ENCODE assay signal across 22 cellular contexts in the genomic region with DNA sequence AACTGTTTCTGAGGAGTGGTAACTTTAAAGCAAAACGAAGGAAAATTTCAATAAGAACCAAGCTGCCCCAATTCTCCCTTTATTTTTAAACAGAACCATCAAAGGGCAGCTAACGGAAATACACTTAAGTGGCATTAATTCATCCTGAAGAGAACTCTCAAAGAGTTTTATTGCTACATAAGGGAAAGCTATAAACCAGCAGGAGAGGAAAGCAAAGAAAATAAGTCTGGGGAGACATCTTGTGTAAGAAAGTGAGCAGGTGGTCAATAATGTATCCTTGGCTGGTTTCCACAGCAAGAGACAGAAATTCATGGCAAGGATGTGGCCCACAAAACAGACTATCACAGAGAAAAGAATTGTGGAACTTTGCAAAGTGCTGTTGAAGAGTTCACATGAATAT. TPM values are rescaled to one million over a fixed set of nuclear protein-coding genes. Genes with fewer than 3 reads are reported as not detected.
DNase-seq lines count a peak whose midpoint lies in the region; ATAC-seq, FAIRE-seq and TF ChIP-seq lines count a peak whose summit lies in the region.
"Had no signal": no experiment of that assay in that cellular context is flagged by ENCODE, and none has a peak within 500 bp of the region (broad histone marks: within the 10 kb centered on the region; RNA-seq: fewer than 3 reads in every experiment).

No MANE protein-coding gene starts in this region.

- no peaks in the 10 kb centered on the region for H3K9me3 ChIP-seq in astrocyte (ENCODE audit: insufficient read depth, low read depth, low read length)
- H3K9me3 ChIP-seq: BLaER1 had no signal

- H3K9me3 Mint-ChIP-seq in astrocyte (ENCODE audit: unreplicated experiment): no peaks in the 10 kb centered on the region
- H3K9me3 Mint-ChIP-seq: CD4-positive, alpha-beta T cell; HFFc6 had no signal

- intact Hi-C loops in lower leg skin (cut with DNase I; ENCODE audit: low total_unique reads): no loop called here

- no peak overlapping the region for H3K4me3 Mint-ChIP-seq in astrocyte (ENCODE audit: unreplicated experiment)
- H3K4me3 Mint-ChIP-seq: CD4-positive, alpha-beta T cell; HFFc6 had no signal

- POLR2A ChIA-PET in HEK293T (lab: Yijun Ruan, JAX): interaction anchor here (1.3 kb wide), 1 partner anchor 16 kb away, joined by 3 read pairs; no protein-coding TSS in a partner anchor

- H3K4me3 ChIP-seq in astrocyte (ENCODE audit: insufficient read depth, low read depth, low read length) (no peak overlapping the region), lower leg skin (ENCODE audit: low read depth, poor library complexity, severe bottlenecking) (no peak overlapping the region)
- H3K4me3 ChIP-seq: BLaER1, PC-9 had no signal

- H3K36me3 ChIP-seq in astrocyte (ENCODE audit: insufficient read depth, low read length): peaks cover 3% of the 10 kb centered on the region
- H3K36me3 ChIP-seq: BLaER1 had no signal

- ATAC-seq in GM18858 (IDR thresholded peaks at IDR 0.05; ENCODE audit: unreplicated experiment): no peak

- no peak overlapping the region for H3K9ac ChIP-seq in astrocyte (ENCODE audit: low read length)
- H3K9ac ChIP-seq: BLaER1 had no signal

- DNase-seq in HEK293T (ENCODE audit: extremely low spot score) (peak; percentile 25), astrocyte (ENCODE audit: low read depth) (no peak), left kidney (ENCODE audit: low read depth, low spot score) (peak; percentile 7), smooth muscle cell of the brain vasculature (ENCODE audit: low read depth, low spot score) (peak; percentile 20), lower leg skin (ENCODE audit: low spot score in 2 of 2) (no peak), Kasumi-1 (lab: John Stamatoyannopoulos, UW) (no peak)
- DNase-seq: CD4-positive, alpha-beta T cell; COR-L47; DMS153; HFFc6; KG1; NCI-H1694 treated with DMSO at 0.1 percent for 48 hours; NCI-H2107; NCI-H748 treated with DMSO at 0.1 percent for 48 hours; PC-9; RPMI8226; SHP77; SW 1271 had no signal

- no peak for TF ChIP-seq CTCF in astrocyte (IDR thresholded peaks at IDR 0.05; ENCODE audit: insufficient read depth, low read depth, low read length)
- TF ChIP-seq CTCF in lower leg skin (IDR thresholded peaks at IDR 0.05): no peak

- H3K4me1 ChIP-seq in astrocyte (ENCODE audit: insufficient read depth, low read length): peaks cover 36% of the 10 kb centered on the region

- H3K79me2 ChIP-seq in astrocyte (ENCODE audit: insufficient read depth, low read length): no peaks in the 10 kb centered on the region

- no peak overlapping the region for H3K27ac Mint-ChIP-seq in astrocyte (ENCODE audit: unreplicated experiment)
- H3K27ac Mint-ChIP-seq: CD4-positive, alpha-beta T cell had no signal

- FAIRE-seq in astrocyte (lab: Jason Lieb, UNC): peak; percentile 43
- FAIRE-seq: GM12892, H54 had no signal

- no peak for TF ChIP-seq POLR2A in lower leg skin (IDR thresholded peaks at IDR 0.05)

- H2AFZ ChIP-seq in astrocyte (ENCODE audit: low read depth, low read length): no peak overlapping the region
- H2AFZ ChIP-seq: PC-9 had no signal

- no peak overlapping the region for H3K27ac ChIP-seq in astrocyte (ENCODE audit: low read depth, low read length)
- H3K27ac ChIP-seq: BLaER1, PC-9 had no signal

- no peak overlapping the region for H3K4me2 ChIP-seq in astrocyte (ENCODE audit: low read length)
- H3K4me2 ChIP-seq: BLaER1 had no signal

- CTCF ChIA-PET in HEK293T (lab: Yijun Ruan, JAX): no interaction called here

- H3K27me3 ChIP-seq in astrocyte (ENCODE audit: insufficient read depth, low read length): no peaks in the 10 kb centered on the region
- H3K27me3 ChIP-seq: BLaER1 had no signal

- whole genome bisulfite sequencing in lower leg skin, 2 donors: 72 to 78% methylated on average over 2 of the region's 2 CpGs

- H3K36me3 Mint-ChIP-seq in astrocyte (ENCODE audit: low read depth, unreplicated experiment): peaks cover 2% of the 10 kb centered on the region

- peaks cover 70% of the 10 kb centered on the region for H3K4me1 Mint-ChIP-seq in astrocyte (ENCODE audit: low read depth, unreplicated experiment)

- H4K20me1 ChIP-seq in astrocyte (ENCODE audit: insufficient read depth, low read length): no peaks in the 10 kb centered on the region
- H4K20me1 ChIP-seq: BLaER1 had no signal

- H3K27me3 Mint-ChIP-seq in astrocyte (ENCODE audit: low read depth, unreplicated experiment): no peaks in the 10 kb centered on the region

TF ChIP-seq in HEK293T, 16 proteins besides CTCF, POLR2A, EP300 and RAD21:
- TF ChIP-seq ZNF384 (IDR thresholded peaks at IDR 0.05): no peak
- TF ChIP-seq SUZ12 (IDR thresholded peaks at IDR 0.05): no peak
- no peak for TF ChIP-seq ARNT (IDR thresholded peaks at IDR 0.05)
- no peak for TF ChIP-seq NFRKB (IDR thresholded peaks at IDR 0.05)
- no peak for TF ChIP-seq FOXM1 (IDR thresholded peaks at IDR 0.05; ENCODE audit: borderline replicate concordance)
- TF ChIP-seq CTBP1 (IDR thresholded peaks at IDR 0.05; ENCODE audit: borderline replicate concordance): peak; percentile 82; the same call in 1 of the 2 replicates
- no peak for TF ChIP-seq FOXA1 (IDR thresholded peaks at IDR 0.05)
- peak; percentile 75 for TF ChIP-seq PKNOX1 (IDR thresholded peaks at IDR 0.05)
- TF ChIP-seq HDGF (IDR thresholded peaks at IDR 0.05; ENCODE audit: borderline replicate concordance): no peak
- TF ChIP-seq BHLHE40 (IDR thresholded peaks at IDR 0.05; ENCODE audit: borderline replicate concordance): no peak
TF ChIP-seq in HEK293T: peak in this region for 2.

RNA-seq across cellular contexts. Expression of gene CMSS1, which starts 40.0 kb away (rescaled TPM):
- total RNA-seq in astrocyte: 11.0 and 12.5 TPM in 2 replicates
- 10 to 100 TPM in 1 of 4 donors, 1 to 10 TPM in 3; 3.7 to 13.2 (median 7.5) TPM for total RNA-seq in lower leg skin

Comparison
In these comparisons a context has a peak if more than half of its experiments do, and no peak if none do; other contexts are left out.
1. DNase-seq: peak in HEK293T (single experiment), left kidney (single experiment) and smooth muscle cell of the brain vasculature (single experiment); none in astrocyte (single experiment), lower leg skin (0 of 2) and Kasumi-1 (0 of 2).